ENCODE assay signal across 1 cellular context in the genomic region with DNA sequence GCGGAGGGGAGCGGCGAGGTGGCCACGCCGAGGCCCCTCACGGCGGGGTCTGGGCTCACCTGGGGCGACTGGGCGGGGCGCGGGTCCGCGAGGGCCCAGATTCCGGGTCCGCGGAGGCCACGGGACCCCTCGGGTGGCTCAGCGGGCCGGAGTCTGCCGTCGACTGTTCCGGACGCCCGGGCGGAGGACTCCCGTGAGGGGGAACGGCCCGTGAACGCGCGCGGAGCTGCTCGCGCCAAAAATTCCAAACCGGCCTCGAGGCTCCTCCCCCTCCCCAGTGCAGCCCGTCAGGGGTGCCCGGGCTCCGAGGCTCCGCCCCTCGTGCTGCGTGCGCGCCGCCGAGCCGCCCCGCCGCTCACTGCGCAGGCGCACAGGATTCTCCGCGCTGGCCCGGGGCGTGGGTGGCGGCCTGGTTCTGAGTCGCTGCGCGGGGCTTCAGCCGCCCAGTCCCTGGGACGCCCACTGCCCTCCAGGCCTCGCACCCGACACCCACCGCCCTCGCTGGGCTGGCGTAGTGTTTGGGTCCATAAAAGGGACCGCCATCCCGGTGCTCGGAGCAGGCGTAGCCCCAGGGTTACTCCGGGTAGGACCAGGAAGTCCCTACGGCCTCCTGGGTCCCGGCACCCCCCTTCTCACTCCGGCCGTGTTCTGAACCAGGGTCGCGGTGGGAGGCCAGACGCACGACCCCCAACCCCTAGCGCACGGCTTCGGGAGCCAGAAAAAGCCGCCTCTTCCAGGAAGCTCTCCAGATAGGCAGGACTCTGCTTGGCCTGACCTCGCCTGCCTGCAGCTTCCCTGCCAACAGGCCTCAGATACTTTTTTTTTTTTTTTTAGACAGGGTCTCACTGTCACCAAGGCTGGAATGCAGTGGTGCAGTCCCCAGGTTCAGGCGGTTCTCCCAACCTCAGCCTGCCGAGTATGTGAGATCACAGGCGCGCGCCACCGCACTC.
TF ChIP-seq lines count a peak whose summit lies in the region.

Gene PKMYT1, minus strand, starts transcription at position 220 of the 950 bp plus-strand sequence. CDS start 789 bp downstream, outside the sequence.

TF ChIP-seq in WTC11, 78 proteins besides CTCF, POLR2A, EP300 and RAD21 (continued from another document and continues in another):
- TF ChIP-seq, protein P1, sequence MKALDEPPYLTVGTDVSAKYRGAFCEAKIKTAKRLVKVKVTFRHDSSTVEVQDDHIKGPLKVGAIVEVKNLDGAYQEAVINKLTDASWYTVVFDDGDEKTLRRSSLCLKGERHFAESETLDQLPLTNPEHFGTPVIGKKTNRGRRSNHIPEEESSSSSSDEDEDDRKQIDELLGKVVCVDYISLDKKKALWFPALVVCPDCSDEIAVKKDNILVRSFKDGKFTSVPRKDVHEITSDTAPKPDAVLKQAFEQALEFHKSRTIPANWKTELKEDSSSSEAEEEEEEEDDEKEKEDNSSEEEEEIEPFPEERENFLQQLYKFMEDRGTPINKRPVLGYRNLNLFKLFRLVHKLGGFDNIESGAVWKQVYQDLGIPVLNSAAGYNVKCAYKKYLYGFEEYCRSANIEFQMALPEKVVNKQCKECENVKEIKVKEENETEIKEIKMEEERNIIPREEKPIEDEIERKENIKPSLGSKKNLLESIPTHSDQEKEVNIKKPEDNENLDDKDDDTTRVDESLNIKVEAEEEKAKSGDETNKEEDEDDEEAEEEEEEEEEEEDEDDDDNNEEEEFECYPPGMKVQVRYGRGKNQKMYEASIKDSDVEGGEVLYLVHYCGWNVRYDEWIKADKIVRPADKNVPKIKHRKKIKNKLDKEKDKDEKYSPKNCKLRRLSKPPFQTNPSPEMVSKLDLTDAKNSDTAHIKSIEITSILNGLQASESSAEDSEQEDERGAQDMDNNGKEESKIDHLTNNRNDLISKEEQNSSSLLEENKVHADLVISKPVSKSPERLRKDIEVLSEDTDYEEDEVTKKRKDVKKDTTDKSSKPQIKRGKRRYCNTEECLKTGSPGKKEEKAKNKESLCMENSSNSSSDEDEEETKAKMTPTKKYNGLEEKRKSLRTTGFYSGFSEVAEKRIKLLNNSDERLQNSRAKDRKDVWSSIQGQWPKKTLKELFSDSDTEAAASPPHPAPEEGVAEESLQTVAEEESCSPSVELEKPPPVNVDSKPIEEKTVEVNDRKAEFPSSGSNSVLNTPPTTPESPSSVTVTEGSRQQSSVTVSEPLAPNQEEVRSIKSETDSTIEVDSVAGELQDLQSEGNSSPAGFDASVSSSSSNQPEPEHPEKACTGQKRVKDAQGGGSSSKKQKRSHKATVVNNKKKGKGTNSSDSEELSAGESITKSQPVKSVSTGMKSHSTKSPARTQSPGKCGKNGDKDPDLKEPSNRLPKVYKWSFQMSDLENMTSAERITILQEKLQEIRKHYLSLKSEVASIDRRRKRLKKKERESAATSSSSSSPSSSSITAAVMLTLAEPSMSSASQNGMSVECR (CRISPR knock-in tag; IDR thresholded peaks at IDR 0.05; ENCODE audit: borderline replicate concordance): no peak
- TF ChIP-seq HMGA2 (CRISPR knock-in tag; IDR thresholded peaks at IDR 0.05): no peak
- TF ChIP-seq TEAD4 (CRISPR knock-in tag; IDR thresholded peaks at IDR 0.05): no peak
- TF ChIP-seq MLX (CRISPR knock-in tag; IDR thresholded peaks at IDR 0.05): no peak
- TF ChIP-seq, protein P2, sequence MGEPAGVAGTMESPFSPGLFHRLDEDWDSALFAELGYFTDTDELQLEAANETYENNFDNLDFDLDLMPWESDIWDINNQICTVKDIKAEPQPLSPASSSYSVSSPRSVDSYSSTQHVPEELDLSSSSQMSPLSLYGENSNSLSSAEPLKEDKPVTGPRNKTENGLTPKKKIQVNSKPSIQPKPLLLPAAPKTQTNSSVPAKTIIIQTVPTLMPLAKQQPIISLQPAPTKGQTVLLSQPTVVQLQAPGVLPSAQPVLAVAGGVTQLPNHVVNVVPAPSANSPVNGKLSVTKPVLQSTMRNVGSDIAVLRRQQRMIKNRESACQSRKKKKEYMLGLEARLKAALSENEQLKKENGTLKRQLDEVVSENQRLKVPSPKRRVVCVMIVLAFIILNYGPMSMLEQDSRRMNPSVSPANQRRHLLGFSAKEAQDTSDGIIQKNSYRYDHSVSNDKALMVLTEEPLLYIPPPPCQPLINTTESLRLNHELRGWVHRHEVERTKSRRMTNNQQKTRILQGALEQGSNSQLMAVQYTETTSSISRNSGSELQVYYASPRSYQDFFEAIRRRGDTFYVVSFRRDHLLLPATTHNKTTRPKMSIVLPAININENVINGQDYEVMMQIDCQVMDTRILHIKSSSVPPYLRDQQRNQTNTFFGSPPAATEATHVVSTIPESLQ (CRISPR knock-in tag; IDR thresholded peaks at IDR 0.05): no peak
- TF ChIP-seq GABPB1 (CRISPR knock-in tag; IDR thresholded peaks at IDR 0.05): peak; percentile 58; the same call in 1 of the 2 replicates
- TF ChIP-seq NR3C1 (CRISPR knock-in tag; conservative IDR thresholded peaks at IDR 0.05; ENCODE audit: low read depth): no peak
- TF ChIP-seq, protein P3, sequence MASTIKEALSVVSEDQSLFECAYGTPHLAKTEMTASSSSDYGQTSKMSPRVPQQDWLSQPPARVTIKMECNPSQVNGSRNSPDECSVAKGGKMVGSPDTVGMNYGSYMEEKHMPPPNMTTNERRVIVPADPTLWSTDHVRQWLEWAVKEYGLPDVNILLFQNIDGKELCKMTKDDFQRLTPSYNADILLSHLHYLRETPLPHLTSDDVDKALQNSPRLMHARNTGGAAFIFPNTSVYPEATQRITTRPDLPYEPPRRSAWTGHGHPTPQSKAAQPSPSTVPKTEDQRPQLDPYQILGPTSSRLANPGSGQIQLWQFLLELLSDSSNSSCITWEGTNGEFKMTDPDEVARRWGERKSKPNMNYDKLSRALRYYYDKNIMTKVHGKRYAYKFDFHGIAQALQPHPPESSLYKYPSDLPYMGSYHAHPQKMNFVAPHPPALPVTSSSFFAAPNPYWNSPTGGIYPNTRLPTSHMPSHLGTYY (CRISPR knock-in tag; IDR thresholded peaks at IDR 0.05): no peak
- no peak for TF ChIP-seq TEAD1 (CRISPR knock-in tag; IDR thresholded peaks at IDR 0.05)
- TF ChIP-seq ETV6 (CRISPR knock-in tag; IDR thresholded peaks at IDR 0.05): peak; percentile 80; the same call in 1 of the 2 replicates
- TF ChIP-seq ZNF232 (CRISPR knock-in tag; IDR thresholded peaks at IDR 0.05): no peak
- no peak for TF ChIP-seq FOXJ3 (CRISPR knock-in tag; IDR thresholded peaks at IDR 0.05; ENCODE audit: borderline replicate concordance)
- peak; percentile 83 for TF ChIP-seq SP1 (CRISPR knock-in tag; conservative IDR thresholded peaks at IDR 0.05)
- TF ChIP-seq, protein P4, sequence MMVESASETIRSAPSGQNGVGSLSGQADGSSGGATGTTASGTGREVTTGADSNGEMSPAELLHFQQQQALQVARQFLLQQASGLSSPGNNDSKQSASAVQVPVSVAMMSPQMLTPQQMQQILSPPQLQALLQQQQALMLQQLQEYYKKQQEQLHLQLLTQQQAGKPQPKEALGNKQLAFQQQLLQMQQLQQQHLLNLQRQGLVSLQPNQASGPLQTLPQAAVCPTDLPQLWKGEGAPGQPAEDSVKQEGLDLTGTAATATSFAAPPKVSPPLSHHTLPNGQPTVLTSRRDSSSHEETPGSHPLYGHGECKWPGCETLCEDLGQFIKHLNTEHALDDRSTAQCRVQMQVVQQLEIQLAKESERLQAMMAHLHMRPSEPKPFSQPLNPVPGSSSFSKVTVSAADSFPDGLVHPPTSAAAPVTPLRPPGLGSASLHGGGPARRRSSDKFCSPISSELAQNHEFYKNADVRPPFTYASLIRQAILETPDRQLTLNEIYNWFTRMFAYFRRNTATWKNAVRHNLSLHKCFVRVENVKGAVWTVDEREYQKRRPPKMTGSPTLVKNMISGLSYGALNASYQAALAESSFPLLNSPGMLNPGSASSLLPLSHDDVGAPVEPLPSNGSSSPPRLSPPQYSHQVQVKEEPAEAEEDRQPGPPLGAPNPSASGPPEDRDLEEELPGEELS (CRISPR knock-in tag; IDR thresholded peaks at IDR 0.05): peak; percentile 63; the same call in 1 of the 2 replicates
- TF ChIP-seq, protein P5, sequence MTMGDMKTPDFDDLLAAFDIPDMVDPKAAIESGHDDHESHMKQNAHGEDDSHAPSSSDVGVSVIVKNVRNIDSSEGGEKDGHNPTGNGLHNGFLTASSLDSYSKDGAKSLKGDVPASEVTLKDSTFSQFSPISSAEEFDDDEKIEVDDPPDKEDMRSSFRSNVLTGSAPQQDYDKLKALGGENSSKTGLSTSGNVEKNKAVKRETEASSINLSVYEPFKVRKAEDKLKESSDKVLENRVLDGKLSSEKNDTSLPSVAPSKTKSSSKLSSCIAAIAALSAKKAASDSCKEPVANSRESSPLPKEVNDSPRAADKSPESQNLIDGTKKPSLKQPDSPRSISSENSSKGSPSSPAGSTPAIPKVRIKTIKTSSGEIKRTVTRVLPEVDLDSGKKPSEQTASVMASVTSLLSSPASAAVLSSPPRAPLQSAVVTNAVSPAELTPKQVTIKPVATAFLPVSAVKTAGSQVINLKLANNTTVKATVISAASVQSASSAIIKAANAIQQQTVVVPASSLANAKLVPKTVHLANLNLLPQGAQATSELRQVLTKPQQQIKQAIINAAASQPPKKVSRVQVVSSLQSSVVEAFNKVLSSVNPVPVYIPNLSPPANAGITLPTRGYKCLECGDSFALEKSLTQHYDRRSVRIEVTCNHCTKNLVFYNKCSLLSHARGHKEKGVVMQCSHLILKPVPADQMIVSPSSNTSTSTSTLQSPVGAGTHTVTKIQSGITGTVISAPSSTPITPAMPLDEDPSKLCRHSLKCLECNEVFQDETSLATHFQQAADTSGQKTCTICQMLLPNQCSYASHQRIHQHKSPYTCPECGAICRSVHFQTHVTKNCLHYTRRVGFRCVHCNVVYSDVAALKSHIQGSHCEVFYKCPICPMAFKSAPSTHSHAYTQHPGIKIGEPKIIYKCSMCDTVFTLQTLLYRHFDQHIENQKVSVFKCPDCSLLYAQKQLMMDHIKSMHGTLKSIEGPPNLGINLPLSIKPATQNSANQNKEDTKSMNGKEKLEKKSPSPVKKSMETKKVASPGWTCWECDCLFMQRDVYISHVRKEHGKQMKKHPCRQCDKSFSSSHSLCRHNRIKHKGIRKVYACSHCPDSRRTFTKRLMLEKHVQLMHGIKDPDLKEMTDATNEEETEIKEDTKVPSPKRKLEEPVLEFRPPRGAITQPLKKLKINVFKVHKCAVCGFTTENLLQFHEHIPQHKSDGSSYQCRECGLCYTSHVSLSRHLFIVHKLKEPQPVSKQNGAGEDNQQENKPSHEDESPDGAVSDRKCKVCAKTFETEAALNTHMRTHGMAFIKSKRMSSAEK (CRISPR knock-in tag; IDR thresholded peaks at IDR 0.05; ENCODE audit: borderline replicate concordance): no peak
- TF ChIP-seq GRHL2 (CRISPR knock-in tag; IDR thresholded peaks at IDR 0.05; ENCODE audit: insufficient replicate concordance, severe bottlenecking): no peak
- no peak for TF ChIP-seq EMX1 (CRISPR knock-in tag; IDR thresholded peaks at IDR 0.05)
- TF ChIP-seq, protein P6, sequence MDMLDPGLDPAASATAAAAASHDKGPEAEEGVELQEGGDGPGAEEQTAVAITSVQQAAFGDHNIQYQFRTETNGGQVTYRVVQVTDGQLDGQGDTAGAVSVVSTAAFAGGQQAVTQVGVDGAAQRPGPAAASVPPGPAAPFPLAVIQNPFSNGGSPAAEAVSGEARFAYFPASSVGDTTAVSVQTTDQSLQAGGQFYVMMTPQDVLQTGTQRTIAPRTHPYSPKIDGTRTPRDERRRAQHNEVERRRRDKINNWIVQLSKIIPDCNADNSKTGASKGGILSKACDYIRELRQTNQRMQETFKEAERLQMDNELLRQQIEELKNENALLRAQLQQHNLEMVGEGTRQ (CRISPR knock-in tag; IDR thresholded peaks at IDR 0.05): peak; percentile 41; the same call in 1 of the 2 replicates
- TF ChIP-seq E2F5 (CRISPR knock-in tag; IDR thresholded peaks at IDR 0.05): peak; percentile 56
- no peak for TF ChIP-seq ZNF138 (CRISPR knock-in tag; conservative IDR thresholded peaks at IDR 0.05)
- TF ChIP-seq ZNF263 (CRISPR knock-in tag; IDR thresholded peaks at IDR 0.05; ENCODE audit: low read depth): no peak
- no peak for TF ChIP-seq RELA (CRISPR knock-in tag; IDR thresholded peaks at IDR 0.05; ENCODE audit: borderline replicate concordance)
- TF ChIP-seq JAZF1 (CRISPR knock-in tag; IDR thresholded peaks at IDR 0.05): no peak
- no peak; the same call in 1 of the 2 replicates for TF ChIP-seq ZNF317 (CRISPR knock-in tag; IDR thresholded peaks at IDR 0.05; ENCODE audit: borderline replicate concordance, low read depth)
- 0 out of 2 replicates have a peak, but pooled peaks have one; percentile 6 for TF ChIP-seq ZBTB43 (CRISPR knock-in tag; IDR thresholded peaks at IDR 0.05)
- TF ChIP-seq ELF4 (CRISPR knock-in tag; IDR thresholded peaks at IDR 0.05; ENCODE audit: low read depth): no peak
- no peak for TF ChIP-seq OVOL2 (CRISPR knock-in tag; IDR thresholded peaks at IDR 0.05; ENCODE audit: borderline replicate concordance)
- no peak for TF ChIP-seq JUN (CRISPR knock-in tag; IDR thresholded peaks at IDR 0.05)
- no peak for TF ChIP-seq ZNF671 (CRISPR knock-in tag; IDR thresholded peaks at IDR 0.05)
- TF ChIP-seq NFYB (CRISPR knock-in tag; conservative IDR thresholded peaks at IDR 0.05; ENCODE audit: low read depth): no peak
- TF ChIP-seq, protein P7, sequence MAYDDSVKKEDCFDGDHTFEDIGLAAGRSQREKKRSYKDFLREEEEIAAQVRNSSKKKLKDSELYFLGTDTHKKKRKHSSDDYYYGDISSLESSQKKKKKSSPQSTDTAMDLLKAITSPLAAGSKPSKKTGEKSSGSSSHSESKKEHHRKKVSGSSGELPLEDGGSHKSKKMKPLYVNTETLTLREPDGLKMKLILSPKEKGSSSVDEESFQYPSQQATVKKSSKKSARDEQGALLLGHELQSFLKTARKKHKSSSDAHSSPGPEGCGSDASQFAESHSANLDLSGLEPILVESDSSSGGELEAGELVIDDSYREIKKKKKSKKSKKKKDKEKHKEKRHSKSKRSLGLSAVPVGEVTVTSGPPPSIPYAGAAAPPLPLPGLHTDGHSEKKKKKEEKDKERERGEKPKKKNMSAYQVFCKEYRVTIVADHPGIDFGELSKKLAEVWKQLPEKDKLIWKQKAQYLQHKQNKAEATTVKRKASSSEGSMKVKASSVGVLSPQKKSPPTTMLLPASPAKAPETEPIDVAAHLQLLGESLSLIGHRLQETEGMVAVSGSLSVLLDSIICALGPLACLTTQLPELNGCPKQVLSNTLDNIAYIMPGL (CRISPR knock-in tag; IDR thresholded peaks at IDR 0.05): no peak; the same call in 1 of the 2 replicates
- no peak for TF ChIP-seq MXD4 (CRISPR knock-in tag; IDR thresholded peaks at IDR 0.05; ENCODE audit: borderline replicate concordance)
- no peak for TF ChIP-seq ATF1 (CRISPR knock-in tag; IDR thresholded peaks at IDR 0.05)
